ENCODE assay signal across 1 cellular context in the genomic region with DNA sequence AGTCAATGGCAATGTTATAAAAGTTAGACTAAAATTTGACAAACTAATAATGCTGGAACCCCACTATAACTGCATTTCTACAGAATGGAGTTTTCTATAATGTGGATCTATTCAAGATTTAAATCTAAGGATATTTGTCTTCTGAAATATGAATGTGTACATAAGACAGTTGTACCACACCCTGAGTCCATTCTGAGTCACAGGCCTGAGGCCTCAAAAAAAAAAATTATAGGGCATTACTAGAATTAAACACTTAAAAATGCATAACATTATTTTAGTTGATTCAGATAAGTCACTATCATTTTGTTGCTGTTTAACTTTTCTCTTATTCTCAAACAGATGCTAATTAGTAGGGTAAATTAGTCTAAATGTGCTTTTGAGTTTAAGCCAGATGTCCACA.
TF ChIP-seq lines count a peak whose summit lies in the region.

No MANE protein-coding gene starts in this region.

TF ChIP-seq in IMR-90, 13 proteins besides CTCF, POLR2A, EP300 and RAD21 (continued from another document):
- no peak for TF ChIP-seq MXI1 (IDR thresholded peaks at IDR 0.05; ENCODE audit: borderline replicate concordance, low read depth, low read length)
- TF ChIP-seq MAFK (IDR thresholded peaks at IDR 0.05; ENCODE audit: low read depth, low read length) = no peak
- TF ChIP-seq SMC3 (IDR thresholded peaks at IDR 0.05; ENCODE audit: low read depth, low read length) = no peak
- TF ChIP-seq FOS (IDR thresholded peaks at IDR 0.05; ENCODE audit: low read depth, low read length) = no peak
